Comparison of ENCODE assay signal across 1 cellular context in genomic region chr4:161172396-161173026, GRCh38.
TF ChIP-seq lines count a peak whose summit lies in the region.

No MANE protein-coding gene starts in this region.

TF ChIP-seq in HepG2, 621 proteins besides CTCF, POLR2A, EP300 and RAD21:
- no peak for TF ChIP-seq THAP7 (CRISPR knock-in tag; IDR thresholded peaks at IDR 0.05)
- TF ChIP-seq ZNF607 (CRISPR knock-in tag; IDR thresholded peaks at IDR 0.05; ENCODE audit: borderline replicate concordance): no peak
- no peak for TF ChIP-seq TOPORS (CRISPR knock-in tag; IDR thresholded peaks at IDR 0.05)
- TF ChIP-seq POLR2AphosphoS5 (IDR thresholded peaks at IDR 0.05; ENCODE audit: low read depth, low read length): no peak
- peak; percentile 71 to 80; a peak in 3 of 4 replicates for TF ChIP-seq MAFK (conservative IDR thresholded peaks at IDR 0.05 in 1 of 2, IDR thresholded peaks at IDR 0.05 in 1 of 2; ENCODE audit: low read length in 2 of 2)
- no peak for TF ChIP-seq ZNF782 (CRISPR knock-in tag; IDR thresholded peaks at IDR 0.05; ENCODE audit: borderline replicate concordance)
- TF ChIP-seq MAFF (IDR thresholded peaks at IDR 0.05; ENCODE audit: low read depth, low read length): peak; percentile 62
- no peak for TF ChIP-seq MTA1 (CRISPR knock-in tag; IDR thresholded peaks at IDR 0.05; ENCODE audit: borderline replicate concordance)
